8 cellular contexts compared by ENCODE assay signal in genomic region chr11:17426233-17426632, GRCh38. TPM values are rescaled to one million over a fixed set of nuclear protein-coding genes. Genes with fewer than 3 reads are reported as not detected.
"Had no signal": no experiment of that assay in that cellular context is flagged by ENCODE, and none has a peak within 500 bp of the region (broad histone marks: within the 10 kb centered on the region; RNA-seq: fewer than 3 reads in every experiment).

No MANE protein-coding gene starts in this region.

RNA-seq across cellular contexts. Expression of gene KCNJ11, which starts 37.8 kb away (rescaled TPM):
- total RNA-seq: IMR-90, M059J, RPMI7951 had no signal

RNA-seq across cellular contexts. Expression of gene ABCC8, which starts 50.4 kb away (rescaled TPM):
- total RNA-seq: HepG2; HT1080; IMR-90; M059J; PC-9; RPMI7951; SJCRH30; T-helper 1 cell treated with Interleukin-12 subunit alpha and Interleukin-12 subunit beta and Interleukin-4 antibody, amounts not matched to agents 30 ng/mL and 1 ng/mL, for 36 hours had no signal
